1 cellular context compared by ENCODE assay signal in genomic region chr19:57342582-57342981, GRCh38.
TF ChIP-seq lines count a peak whose summit lies in the region.

No MANE protein-coding gene starts in this region.

TF ChIP-seq in GM23338, 12 proteins besides CTCF, POLR2A, EP300 and RAD21 (continued from another document):
- TF ChIP-seq ZNF462 (CRISPR knock-in tag; IDR thresholded peaks at IDR 0.05) (no peak), EZH2phosphoT487 (IDR thresholded peaks at IDR 0.05; ENCODE audit: unreplicated experiment) (no peak)
